1 cellular context compared by ENCODE assay signal in the genomic region with DNA sequence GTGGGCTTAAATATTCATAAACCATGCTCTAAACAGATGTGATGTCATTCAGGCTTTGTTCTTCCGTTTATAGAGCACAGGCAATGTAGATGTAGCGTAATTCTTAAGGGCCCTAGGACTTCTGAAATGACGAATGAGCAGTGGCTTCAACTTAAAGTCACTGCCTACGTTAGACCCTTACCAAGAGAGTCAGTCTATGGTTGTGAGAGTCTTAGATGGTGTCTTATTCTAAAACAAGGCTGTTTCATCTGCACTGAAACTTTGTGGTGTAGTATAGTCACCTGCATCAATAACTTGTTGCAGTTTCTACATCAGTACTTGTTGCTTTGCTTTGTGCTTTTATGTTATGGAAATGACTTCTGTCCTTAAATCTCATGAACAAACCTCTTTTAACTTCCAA.
TF ChIP-seq lines count a peak whose summit lies in the region.

No MANE protein-coding gene starts in this region.

TF ChIP-seq in SK-N-SH, 30 proteins besides CTCF, POLR2A, EP300 and RAD21 (continued from another document):
- TF ChIP-seq, protein P1, sequence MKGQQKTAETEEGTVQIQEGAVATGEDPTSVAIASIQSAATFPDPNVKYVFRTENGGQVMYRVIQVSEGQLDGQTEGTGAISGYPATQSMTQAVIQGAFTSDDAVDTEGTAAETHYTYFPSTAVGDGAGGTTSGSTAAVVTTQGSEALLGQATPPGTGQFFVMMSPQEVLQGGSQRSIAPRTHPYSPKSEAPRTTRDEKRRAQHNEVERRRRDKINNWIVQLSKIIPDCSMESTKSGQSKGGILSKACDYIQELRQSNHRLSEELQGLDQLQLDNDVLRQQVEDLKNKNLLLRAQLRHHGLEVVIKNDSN (IDR thresholded peaks at IDR 0.05; ENCODE audit: borderline replicate concordance, low read depth) = no peak
